ENCODE assay signal across 2 cellular contexts in genomic region chr15:82043726-82044372, GRCh38.
TF ChIP-seq lines count a peak whose summit lies in the region.

No MANE protein-coding gene starts in this region.

TF ChIP-seq in SK-N-SH, 30 proteins besides CTCF, POLR2A, EP300 and RAD21 (continued from another document):
- TF ChIP-seq RFX5 (IDR thresholded peaks at IDR 0.05; ENCODE audit: low read length) (no peak), REST (IDR thresholded peaks at IDR 0.05; ENCODE audit: low read depth, low read length) (no peak), EZH2phosphoT487 (IDR thresholded peaks at IDR 0.05; ENCODE audit: borderline replicate concordance, low read depth) (no peak)
TF ChIP-seq in SK-N-SH: peak in this region for 0.

TF ChIP-seq in SK-N-SH treated with all-trans-retinoic acid at 6 μM for 48 hours, 23 proteins besides CTCF, POLR2A, EP300 and RAD21 (continued from another document):
- TF ChIP-seq ARNTL (CRISPR knock-in tag; IDR thresholded peaks at IDR 0.05; ENCODE audit: borderline replicate concordance, low read depth) (no peak), CSRNP3 (CRISPR knock-in tag; IDR thresholded peaks at IDR 0.05) (no peak), ZFP3 (CRISPR knock-in tag; IDR thresholded peaks at IDR 0.05) (no peak), TSHZ2 (CRISPR knock-in tag; IDR thresholded peaks at IDR 0.05) (no peak), ZFP30 (CRISPR knock-in tag; IDR thresholded peaks at IDR 0.05) (no peak), ZC3H10 (CRISPR knock-in tag; IDR thresholded peaks at IDR 0.05) (no peak), CREB5 (CRISPR knock-in tag; IDR thresholded peaks at IDR 0.05; ENCODE audit: low read depth) (no peak), SNAI2 (CRISPR knock-in tag; IDR thresholded peaks at IDR 0.05) (no peak), CSDC2 (CRISPR knock-in tag; IDR thresholded peaks at IDR 0.05) (no peak), GLIS3 (CRISPR knock-in tag; IDR thresholded peaks at IDR 0.05) (no peak), ZNF70 (CRISPR knock-in tag; IDR thresholded peaks at IDR 0.05) (no peak), TCF4 (CRISPR knock-in tag; IDR thresholded peaks at IDR 0.05; ENCODE audit: borderline replicate concordance) (no peak), ZNF565 (CRISPR knock-in tag; conservative IDR thresholded peaks at IDR 0.05; ENCODE audit: low read depth) (no peak), TOX (CRISPR knock-in tag; IDR thresholded peaks at IDR 0.05; ENCODE audit: borderline replicate concordance) (no peak)
TF ChIP-seq in SK-N-SH treated with all-trans-retinoic acid at 6 μM for 48 hours: peak in this region for 0.
